In the genomic region with DNA sequence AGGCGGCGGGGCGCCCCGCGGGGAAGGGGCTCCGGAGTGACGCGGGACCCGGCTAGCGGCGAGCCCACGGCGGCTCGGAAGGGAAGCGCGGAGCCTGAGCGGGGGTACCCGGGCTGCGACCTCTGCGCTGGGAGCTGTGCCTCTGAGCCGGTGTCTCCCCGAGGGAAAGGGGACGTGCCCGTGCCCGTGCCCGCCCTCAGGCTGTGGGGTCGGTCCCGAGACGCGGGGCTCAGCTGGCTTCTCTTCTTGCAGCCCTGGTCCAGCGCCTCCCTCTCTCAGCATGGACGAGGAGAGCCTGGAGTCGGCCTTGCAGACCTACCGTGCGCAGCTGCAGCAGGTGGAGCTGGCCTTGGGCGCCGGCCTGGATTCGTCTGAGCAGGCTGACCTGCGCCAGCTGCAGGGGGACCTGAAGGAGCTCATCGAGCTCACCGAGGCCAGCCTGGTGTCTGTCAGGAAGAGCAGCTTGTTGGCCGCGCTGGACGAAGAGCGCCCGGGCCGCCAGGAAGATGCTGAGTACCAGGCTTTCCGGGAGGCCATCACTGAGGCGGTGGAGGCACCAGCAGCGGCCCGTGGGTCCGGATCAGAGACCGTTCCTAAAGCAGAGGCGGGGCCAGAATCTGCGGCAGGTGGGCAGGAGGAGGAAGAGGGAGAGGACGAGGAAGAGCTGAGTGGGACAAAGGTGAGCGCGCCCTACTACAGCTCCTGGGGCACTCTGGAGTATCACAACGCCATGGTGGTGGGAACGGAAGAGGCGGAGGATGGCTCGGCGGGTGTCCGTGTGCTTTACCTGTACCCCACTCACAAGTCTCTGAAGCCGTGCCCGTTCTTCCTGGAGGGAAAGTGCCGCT, we compare ENCODE assay signal across 8 cellular contexts. TPM values are rescaled to one million over a fixed set of nuclear protein-coding genes. Genes with fewer than 3 reads are reported as not detected.
A peak's percentile ranks its signal among the peaks of the same experiment; 100 is the strongest.
DNase-seq lines count a peak whose midpoint lies in the region; ATAC-seq and TF ChIP-seq lines count a peak whose summit lies in the region.

No MANE protein-coding gene starts in this region.

- H4K20me1 ChIP-seq in mammary epithelial cell (ENCODE audit: insufficient read depth, low read length), result no peaks in the 10 kb centered on the region

- H3K27me3 ChIP-seq in mammary epithelial cell (ENCODE audit: insufficient read depth, low read length), result no peaks in the 10 kb centered on the region

- CTCF ChIA-PET in mammary epithelial cell (lab: Charles Lee; ENCODE audit: low non-redundant PET), result interaction anchor here (0.6 to 0.7 kb wide), 3 partner anchors 25 to 188 kb away, joined by 3 to 4 read pairs (median 4); a partner anchor contains a TSS

- WGBS in mammary epithelial cell (ENCODE audit: low coverage, missing lambda C conversion rate), result 19% methylated on average over 17 of the region's 67 CpGs

- H3K4me1 ChIP-seq in mammary epithelial cell (ENCODE audit: insufficient read depth, low read length), result peaks cover 20% of the 10 kb centered on the region

- peaks cover 96% of the 10 kb centered on the region for H3K79me2 ChIP-seq in mammary epithelial cell (ENCODE audit: insufficient read depth, low read length)

- H3K27ac ChIP-seq in KOPT-K1 (ENCODE audit: low read depth, low read length, poor library complexity, severe bottlenecking), result peak overlapping the region; percentile 82
- no peak overlapping the region for H3K27ac ChIP-seq in mammary epithelial cell (ENCODE audit: insufficient read depth, low read depth, low read length)
- H3K27ac ChIP-seq in temporal lobe (ENCODE audit: low read depth, low read length), result peak overlapping the region; percentile 3

- in situ Hi-C loops in mammary epithelial cell (cut with MboI; ENCODE audit: low sequenced_read_pairs in 2 of 2), result loop anchor here in 1 of 2 donors (10.0 kb wide), 1 partner anchor 156 kb away; a partner anchor contains a TSS

- dilution Hi-C loops in mammary epithelial cell (cut with HindIII; ENCODE audit: low sequenced_read_pairs), result no loop called here

- peak overlapping the region; percentile 60 for H3K4me3 ChIP-seq in AG09309 (ENCODE audit: control insufficient read depth, low read depth, low read length)
- H3K4me3 ChIP-seq in mammary epithelial cell (replicated peaks in 1 of 3; ENCODE audit: insufficient read depth in 1 of 3, low read depth in 2 of 3, low read length in 3 of 3), result peak overlapping the region; percentile 79 to 88 (median 84)

- BruUV-seq in mammary epithelial cell (replicated peaks; lab: Mats Ljungman, UMichigan), result TSS peak; percentile 29

- no peak for TF ChIP-seq CTCF in AG09309 (IDR thresholded peaks at IDR 0.05; ENCODE audit: control insufficient read depth, insufficient read depth, low read depth, low read length, missing control alignments)
- no peak for TF ChIP-seq CTCF in mammary epithelial cell (conservative IDR thresholded peaks at IDR 0.05 in 1 of 2, IDR thresholded peaks at IDR 0.05 in 1 of 2; ENCODE audit: extremely low read depth in 1 of 2, insufficient read depth in 1 of 2, low read depth in 1 of 2, low read length in 2 of 2)

- DNase-seq in AG09309 (ENCODE audit: low read depth) (no peak), GM19238 (ENCODE audit: insufficient read length, low spot score) (peak; percentile 27), mammary epithelial cell (peak; percentile 37), left lobe of liver (ENCODE audit: low spot score) (peak; percentile 52), hippocampal formation (lab: John Stamatoyannopoulos, UW) (no peak)

- H3K36me3 ChIP-seq in KOPT-K1 (ENCODE audit: insufficient read depth, low read length) (peaks cover 73% of the 10 kb centered on the region), mammary epithelial cell (ENCODE audit: insufficient read depth, low read length) (peaks cover 18% of the 10 kb centered on the region)

- intact Hi-C loops in mammary epithelial cell (cut with micrococcal nuclease), result no loop called here

- H3K4me2 ChIP-seq in mammary epithelial cell (ENCODE audit: insufficient read depth, low read depth, low read length), result peak overlapping the region; percentile 95

- peaks cover 6% of the 10 kb centered on the region for H3K9me3 ChIP-seq in KOPT-K1 (ENCODE audit: insufficient read depth, low read length, poor library complexity, severe bottlenecking)
- H3K9me3 ChIP-seq in mammary epithelial cell (replicated peaks; ENCODE audit: insufficient read depth, low read length), result no peaks in the 10 kb centered on the region

- no peak for ATAC-seq in left lobe of liver
- no peak for ATAC-seq in GM18858 (IDR thresholded peaks at IDR 0.05; ENCODE audit: unreplicated experiment)

- H2AFZ ChIP-seq in mammary epithelial cell (ENCODE audit: low read depth, low read length), result peak overlapping the region; percentile 81

- no peak overlapping the region for H3K9ac ChIP-seq in mammary epithelial cell (ENCODE audit: insufficient read depth, low read length)

RNA-seq across cellular contexts. Expression of a gene that starts 0.7 kb away (rescaled TPM):
- total RNA-seq in mammary epithelial cell (10 to 100 TPM; 11.8 to 20.9 TPM), left lobe of liver (64.1 TPM), temporal lobe (7.6 TPM)
- 13.2 TPM for polyA plus RNA-seq in mammary epithelial cell
- 6.8 TPM for polyA minus RNA-seq in mammary epithelial cell

RNA-seq across cellular contexts. Expression of a gene that starts 0.7 kb away (rescaled TPM):
- total RNA-seq in mammary epithelial cell (10 to 100 TPM; 28.8 to 61.1 TPM), left lobe of liver (23.6 TPM), temporal lobe (18.7 TPM)
- polyA plus RNA-seq in mammary epithelial cell, result 35.9 TPM
- 31.2 TPM for polyA minus RNA-seq in mammary epithelial cell

RNA-seq across cellular contexts. Expression of a gene that starts 12.1 kb away (rescaled TPM):
- total RNA-seq in mammary epithelial cell, result 10 to 100 TPM in 1 of 2 donors, 1 to 10 TPM in 1; 8.3 to 76.5 TPM
- 461 TPM for polyA plus RNA-seq in mammary epithelial cell
- polyA minus RNA-seq in mammary epithelial cell, result 35.7 TPM
- total RNA-seq in left lobe of liver, result 0.40 TPM
- 0.49 TPM for total RNA-seq in temporal lobe

RNA-seq across cellular contexts. Expression of a gene that starts 27.9 kb away (rescaled TPM):
- 1 to 10 TPM; 2.7 to 8.1 TPM for total RNA-seq in mammary epithelial cell
- 2.0 TPM for polyA plus RNA-seq in mammary epithelial cell
- polyA minus RNA-seq in mammary epithelial cell, result not detected
- total RNA-seq in left lobe of liver, result 122 TPM
- total RNA-seq in temporal lobe, result 2.7 TPM

RNA-seq across cellular contexts. Expression of a gene that starts 31.1 kb away (rescaled TPM):
- 100 to 1,000 TPM in 1 of 2 donors, 10 to 100 TPM in 1; 35.8 to 101 TPM for total RNA-seq in mammary epithelial cell
- polyA plus RNA-seq in mammary epithelial cell, result 35.8 TPM
- 15.7 TPM for polyA minus RNA-seq in mammary epithelial cell
- total RNA-seq in left lobe of liver, result 195 TPM
- total RNA-seq in temporal lobe, result 2.5 TPM

Comparison
In these comparisons a context has a peak if more than half of its experiments do, and no peak if none do; other contexts are left out.
1. DNase-seq: peak in GM19238 (single experiment), mammary epithelial cell (single experiment) and left lobe of liver (single experiment); none in AG09309 (single experiment) and hippocampal formation (0 of 2).